In the genomic region with DNA sequence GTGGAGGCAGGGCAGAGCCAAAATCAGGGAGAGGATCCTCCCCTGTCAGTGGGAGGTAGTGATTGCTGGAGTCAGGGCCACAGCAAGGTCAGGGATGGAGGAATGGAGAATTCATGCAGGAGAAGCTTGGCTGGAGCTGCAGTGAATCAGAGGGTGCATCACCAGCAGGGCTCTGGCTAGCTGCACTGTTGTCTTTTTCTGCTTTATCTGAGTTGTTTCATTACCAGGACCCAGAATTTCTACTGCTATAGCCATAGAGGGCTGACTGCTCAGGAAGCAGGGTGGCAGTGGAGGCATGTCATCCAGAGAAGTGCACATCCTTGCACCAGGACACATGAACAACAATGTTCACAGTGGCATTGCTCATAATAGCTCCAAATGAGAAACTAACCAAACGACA, we compare ENCODE assay signal across 9 cellular contexts.
DNase-seq lines count a peak whose midpoint lies in the region; ATAC-seq, FAIRE-seq and TF ChIP-seq lines count a peak whose summit lies in the region.
"Had no signal": no experiment of that assay in that cellular context is flagged by ENCODE, and none has a peak within 500 bp of the region (broad histone marks: within the 10 kb centered on the region; RNA-seq: fewer than 3 reads in every experiment).

No MANE protein-coding gene starts in this region.

- peak overlapping the region; percentile 41 for H3K4me2 ChIP-seq in keratinocyte (ENCODE audit: control insufficient read depth, extremely low read depth, insufficient read depth, low read depth, low read length)
- H3K4me2 ChIP-seq: KMS-11 had no signal

- no peaks in the 10 kb centered on the region for H3K9me1 ChIP-seq in keratinocyte (ENCODE audit: control insufficient read depth, extremely low read depth, insufficient read depth, low read length)

- H3K9ac ChIP-seq in keratinocyte (ENCODE audit: control insufficient read depth, extremely low read depth, insufficient read depth, low read length) (peak overlapping the region; percentile 65), skeletal muscle tissue (ENCODE audit: low read depth in 1 of 3, low read length in 3 of 3) (no peak overlapping the region)
- H3K9ac ChIP-seq: KMS-11 had no signal

- ATAC-seq in GM21515 (IDR thresholded peaks at IDR 0.05; ENCODE audit: unreplicated experiment) (no peak), GM19324 (IDR thresholded peaks at IDR 0.05; ENCODE audit: low FRiP score, unreplicated experiment) (no peak), HG02973 (IDR thresholded peaks at IDR 0.05; ENCODE audit: unreplicated experiment) (no peak)

- peak; percentile 80 for DNase-seq in GM04503 (ENCODE audit: low read depth)
- DNase-seq in breast epithelium (ENCODE audit: low spot score in 2 of 2): no peak
- DNase-seq in keratinocyte (ENCODE audit: low read depth, low spot score): no peak
- DNase-seq in NCI-H2107 treated with DMSO at 0.1 percent for 48 hours (lab: John Stamatoyannopoulos, UW; ENCODE audit: unreplicated experiment): no peak

- no peak overlapping the region for H2AFZ ChIP-seq in keratinocyte (ENCODE audit: control insufficient read depth, low read length)

- intact Hi-C loops in breast epithelium (cut with DNase I; ENCODE audit: low total_unique reads): loop anchor here (5.0 kb wide), 1 partner anchor 116 kb away; no protein-coding TSS in a partner anchor

- peak; percentile 34 for FAIRE-seq in keratinocyte (lab: Jason Lieb, UNC)

- H3K27ac ChIP-seq in breast epithelium: peak overlapping the region; percentile 82 to 86
- peak overlapping the region; percentile 85 for H3K27ac ChIP-seq in keratinocyte (ENCODE audit: control insufficient read depth, insufficient read depth, low read length)
- H3K27ac ChIP-seq in skeletal muscle tissue (ENCODE audit: low read depth, low read length): peak overlapping the region; percentile 70
- H3K27ac ChIP-seq: KMS-11 had no signal

- H3K79me2 ChIP-seq in keratinocyte (ENCODE audit: control insufficient read depth, insufficient read depth, low read length): no peaks in the 10 kb centered on the region

- dilution Hi-C loops in keratinocyte (cut with MboI; ENCODE audit: extremely low pct_ligation_motif_present, low sequenced_read_pairs): no loop called here

- H3K9me3 ChIP-seq in breast epithelium (no peaks in the 10 kb centered on the region), keratinocyte (ENCODE audit: control insufficient read depth, low read depth, low read length) (no peaks in the 10 kb centered on the region), skeletal muscle tissue (ENCODE audit: control insufficient read depth in 3 of 3, low read length in 3 of 3) (no peaks in the 10 kb centered on the region)

- no peaks in the 10 kb centered on the region for H4K20me1 ChIP-seq in keratinocyte (ENCODE audit: control insufficient read depth, extremely low read depth, insufficient read depth, low read length)

- no peak overlapping the region for H3K4me3 ChIP-seq in breast epithelium
- H3K4me3 ChIP-seq in keratinocyte (ENCODE audit: control insufficient read depth in 2 of 3, extremely low read depth in 1 of 3, insufficient read depth in 2 of 3, low read depth in 1 of 3, low read length in 3 of 3): no peak overlapping the region
- no peak overlapping the region for H3K4me3 ChIP-seq in skeletal muscle tissue (ENCODE audit: low read length in 3 of 3)

- TF ChIP-seq CTCF in breast epithelium (IDR thresholded peaks at IDR 0.05) (no peak), keratinocyte (optimal IDR thresholded peaks at IDR 0.05 in 1 of 3, IDR thresholded peaks at IDR 0.05 in 1 of 3, conservative IDR thresholded peaks at IDR 0.05 in 1 of 3; ENCODE audit: extremely low read depth in 1 of 3, insufficient read depth in 2 of 3, low read length in 3 of 3) (no peak)

- no peak for TF ChIP-seq POLR2A in breast epithelium (IDR thresholded peaks at IDR 0.05)

- no peaks in the 10 kb centered on the region for H3K4me1 ChIP-seq in breast epithelium
- peaks cover 41% of the 10 kb centered on the region for H3K4me1 ChIP-seq in keratinocyte (ENCODE audit: control insufficient read depth, extremely low read depth, insufficient read depth, low read length)
- H3K4me1 ChIP-seq in skeletal muscle tissue (ENCODE audit: control insufficient read depth in 3 of 3, insufficient read depth in 3 of 3, low read length in 3 of 3): peaks cover 28 to 38% (median 37%) of the 10 kb centered on the region in 3 donors

- no peaks in the 10 kb centered on the region for H3K36me3 ChIP-seq in breast epithelium
- H3K36me3 ChIP-seq in keratinocyte (ENCODE audit: control insufficient read depth in 2 of 2, extremely low read depth in 1 of 2, insufficient read depth in 2 of 2, low read length in 2 of 2): no peaks in the 10 kb centered on the region
- H3K36me3 ChIP-seq in skeletal muscle tissue (ENCODE audit: control insufficient read depth in 3 of 3, insufficient read depth in 3 of 3, low read length in 3 of 3): no peaks in the 10 kb centered on the region

- H3K27me3 ChIP-seq in breast epithelium (no peaks in the 10 kb centered on the region), keratinocyte (ENCODE audit: control insufficient read depth, extremely low read depth, insufficient read depth, low read length) (no peaks in the 10 kb centered on the region), skeletal muscle tissue (ENCODE audit: control insufficient read depth in 3 of 3, insufficient read depth in 3 of 3, low read length in 3 of 3) (no peaks in the 10 kb centered on the region)
